In genomic region chr1:54716299-54717047, GRCh38 we compare ENCODE assay signal across 8 cellular contexts. TPM values are rescaled to one million over a fixed set of nuclear protein-coding genes. Genes with fewer than 3 reads are reported as not detected.
DNase-seq lines count a peak whose midpoint lies in the region; ATAC-seq, FAIRE-seq and TF ChIP-seq lines count a peak whose summit lies in the region.

No MANE protein-coding gene starts in this region.

- no peak for FAIRE-seq in bronchial epithelial cell (lab: Jason Lieb, UNC)

- peak overlapping the region; percentile 90 for H3K4me3 ChIP-seq in Karpas-422 (ENCODE audit: low read length)
- peak overlapping the region; percentile 96 for H3K4me3 ChIP-seq in bronchial epithelial cell (ENCODE audit: low read depth, low read length)
- H3K4me3 ChIP-seq in mucosa of descending colon = peak overlapping the region; percentile 62

- TF ChIP-seq CTCF in bronchial epithelial cell (IDR thresholded peaks at IDR 0.05; ENCODE audit: insufficient read depth, low read length, severe bottlenecking) = no peak
- no peak for TF ChIP-seq CTCF in mucosa of descending colon (IDR thresholded peaks at IDR 0.05)
- TF ChIP-seq CTCF in GM13976 (IDR thresholded peaks at IDR 0.05; ENCODE audit: borderline replicate concordance, control extremely low read depth, extremely low read depth, insufficient read depth, missing control alignments) = no peak
- TF ChIP-seq CTCF in GM13977 (IDR thresholded peaks at IDR 0.05; ENCODE audit: extremely low read depth, insufficient read depth, missing control alignments) = no peak

- intact Hi-C loops in mucosa of descending colon (cut with DNase I, micrococcal nuclease) = no loop called here

- ATAC-seq in mucosa of descending colon (no peak), HG02588 (IDR thresholded peaks at IDR 0.05; ENCODE audit: unreplicated experiment) (no peak)

- no peaks in the 10 kb centered on the region for H4K20me1 ChIP-seq in Karpas-422 (ENCODE audit: insufficient read depth, low read depth, low read length)

- DNase-seq in Karpas-422 (no peak), bronchial epithelial cell (ENCODE audit: low read depth) (peak; percentile 88), mucosa of descending colon (no peak), GM13976 (ENCODE audit: low spot score) (no peak), SKM-1 (lab: John Stamatoyannopoulos, UW; ENCODE audit: unreplicated experiment) (no peak), GM13977 (ENCODE audit: low spot score) (no peak)

- no peaks in the 10 kb centered on the region for H3K27me3 ChIP-seq in Karpas-422 (ENCODE audit: low read length)
- H3K27me3 ChIP-seq in bronchial epithelial cell (ENCODE audit: control insufficient read depth, insufficient read depth, low read length) = no peaks in the 10 kb centered on the region

- in situ Hi-C loops in GM13976 (cut with MboI; ENCODE audit: low sequenced_read_pairs, unreplicated experiment) (no loop called here), GM13977 (cut with MboI; ENCODE audit: low pct_unique_long_range_greater_than_20kb, low sequenced_read_pairs, unreplicated experiment) (no loop called here)

- peaks cover 47% of the 10 kb centered on the region for H3K79me2 ChIP-seq in Karpas-422 (ENCODE audit: low read length)

- no peaks in the 10 kb centered on the region for H3K9me3 ChIP-seq in ES-I3 (ENCODE audit: control insufficient read depth, insufficient read depth, low read length)
- no peaks in the 10 kb centered on the region for H3K9me3 ChIP-seq in Karpas-422 (ENCODE audit: low read length)
- H3K9me3 ChIP-seq in mucosa of descending colon = no peaks in the 10 kb centered on the region

- H3K27ac ChIP-seq in Karpas-422 (ENCODE audit: low read length) = no peak overlapping the region

- H3K9ac ChIP-seq in ES-I3 (ENCODE audit: low read depth, low read length) (peak overlapping the region; percentile 95), Karpas-422 (ENCODE audit: low read length) (peak overlapping the region; percentile 81)

- H3K36me3 ChIP-seq in ES-I3 (ENCODE audit: insufficient read depth, low read length) = peaks cover 5% of the 10 kb centered on the region; the same call in 1 of the 2 replicates
- H3K36me3 ChIP-seq in Karpas-422 (ENCODE audit: insufficient read depth, low read length) = peaks cover 29% of the 10 kb centered on the region
- H3K36me3 ChIP-seq in bronchial epithelial cell (ENCODE audit: control insufficient read depth, insufficient read depth, low read length) = peaks cover 12% of the 10 kb centered on the region
- no peaks in the 10 kb centered on the region for H3K36me3 ChIP-seq in mucosa of descending colon (ENCODE audit: low read depth)

- H3K9me2 ChIP-seq in Karpas-422 (replicated peaks; ENCODE audit: insufficient read depth, low read length) = no peaks in the 10 kb centered on the region

- peak overlapping the region; percentile 85 for H3K4me2 ChIP-seq in Karpas-422 (ENCODE audit: low read depth, low read length, poor library complexity, severe bottlenecking)

- H3K4me1 ChIP-seq in ES-I3 (ENCODE audit: insufficient read depth, low read length) = peaks cover 2% of the 10 kb centered on the region; the same call in 1 of the 2 replicates
- peaks cover 16% of the 10 kb centered on the region for H3K4me1 ChIP-seq in Karpas-422 (ENCODE audit: low read length)
- H3K4me1 ChIP-seq in mucosa of descending colon (ENCODE audit: low read depth) = peaks cover 7% of the 10 kb centered on the region

- H2AFZ ChIP-seq in Karpas-422 (ENCODE audit: low read length) = peak overlapping the region; percentile 86; the same call in 1 of the 2 replicates

RNA-seq across cellular contexts. Expression of gene TTC4, which starts 0.8 kb away (rescaled TPM):
- total RNA-seq in Karpas-422 (2014; rRNA removed; shearing (Covaris generic); ENCODE audit: low replicate concordance) = 17.4 and 26.5 TPM in 2 replicates
- total RNA-seq in bronchial epithelial cell (29.4 and 30.8 TPM in 2 replicates), mucosa of descending colon (10 to 100 TPM; 12.1 to 16.7 (median 15.2) TPM)

RNA-seq across cellular contexts. Expression of gene PARS2, which starts 47.9 kb away (rescaled TPM):
- total RNA-seq in Karpas-422 (2014; rRNA removed; shearing (Covaris generic); ENCODE audit: low replicate concordance) = 8.2 and 9.0 TPM in 2 replicates
- total RNA-seq in bronchial epithelial cell = 5.3 and 5.9 TPM in 2 replicates
- 1 to 10 TPM; 6.4 to 8.7 (median 7.2) TPM for total RNA-seq in mucosa of descending colon
